In the genomic region with DNA sequence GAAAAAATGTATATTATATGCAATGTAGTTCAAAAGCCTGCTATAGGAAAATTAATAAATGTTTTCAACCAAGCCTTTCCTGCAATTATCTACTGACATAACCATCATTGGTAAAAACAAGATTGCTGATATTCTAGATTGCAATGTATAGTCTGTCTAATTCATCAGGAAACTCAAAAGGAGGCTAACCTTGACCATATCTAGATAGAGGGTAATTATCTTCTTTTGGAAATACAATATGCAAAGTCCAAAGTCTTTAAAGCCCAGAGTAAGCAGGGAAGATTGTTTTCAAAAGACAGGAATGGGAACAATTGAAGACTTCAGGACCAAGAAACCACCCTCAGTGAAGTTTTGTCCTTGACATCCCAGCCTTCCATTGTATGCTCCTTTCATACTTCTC, we compare ENCODE assay signal across 27 cellular contexts.
DNase-seq lines count a peak whose midpoint lies in the region; ATAC-seq, FAIRE-seq and TF ChIP-seq lines count a peak whose summit lies in the region.
"Had no signal": no experiment of that assay in that cellular context is flagged by ENCODE, and none has a peak within 500 bp of the region (broad histone marks: within the 10 kb centered on the region; RNA-seq: fewer than 3 reads in every experiment).

No MANE protein-coding gene starts in this region.

- DNase-seq in astrocyte (ENCODE audit: low read depth) (no peak), colonic mucosa (no peak), mucosa of descending colon (no peak), testis (no peak)
- no peak for DNase-seq in naive thymus-derived CD4-positive, alpha-beta T cell
- DNase-seq: 8988T; ACHN; BE2C; C1 segment of cervical spinal cord; CD4-positive, alpha-beta memory T cell; CD4-positive, CD25-positive, alpha-beta regulatory T cell; CD8-positive, alpha-beta memory T cell; COR-L47; DMS 273 treated with DMSO at 0.1 percent for 48 hours; DMS153; DMS53; DMS79; DND-41; EL; GDM1 had no signal

- intact Hi-C loops in colonic mucosa (cut with DNase I): no loop called here
- intact Hi-C loops in mucosa of descending colon (cut with DNase I, micrococcal nuclease): no loop called here
- intact Hi-C loops in testis (cut with DNase I; ENCODE audit: low total_unique reads): no loop called here
- intact Hi-C loops in naive thymus-derived CD4-positive, alpha-beta T cell (cut with micrococcal nuclease): no loop called here

- no peak overlapping the region for H3K4me3 ChIP-seq in astrocyte (ENCODE audit: insufficient read depth, low read depth, low read length)
- H3K4me3 ChIP-seq in colonic mucosa: no peak overlapping the region
- H3K4me3 ChIP-seq in mucosa of descending colon: no peak overlapping the region
- no peak overlapping the region for H3K4me3 ChIP-seq in testis
- H3K4me3 ChIP-seq in naive thymus-derived CD4-positive, alpha-beta T cell (ENCODE audit: low read length): no peak overlapping the region
- H3K4me3 ChIP-seq: BLaER1, GM12878 had no signal

- H3K4me2 ChIP-seq in astrocyte (ENCODE audit: low read length): no peak overlapping the region
- H3K4me2 ChIP-seq: BLaER1 had no signal

- H3K27me3 Mint-ChIP-seq in astrocyte (ENCODE audit: low read depth, unreplicated experiment): no peaks in the 10 kb centered on the region
- peaks cover 0 to 8% (median 0%) of the 10 kb centered on the region in 5 donors for H3K27me3 Mint-ChIP-seq in naive thymus-derived CD4-positive, alpha-beta T cell
- H3K27me3 Mint-ChIP-seq: CD4-positive, alpha-beta memory T cell; CD4-positive, CD25-positive, alpha-beta regulatory T cell had no signal

- ATAC-seq in mucosa of descending colon (peak; percentile 54), GM19351 (IDR thresholded peaks at IDR 0.05; ENCODE audit: unreplicated experiment) (no peak)
- no peak for ATAC-seq in naive thymus-derived CD4-positive, alpha-beta T cell
- ATAC-seq: GM12878 had no signal

- H3K27ac Mint-ChIP-seq in astrocyte (ENCODE audit: unreplicated experiment): no peak overlapping the region
- H3K27ac Mint-ChIP-seq in naive thymus-derived CD4-positive, alpha-beta T cell: no peak overlapping the region
- H3K27ac Mint-ChIP-seq: CD14-positive monocyte; CD4-positive, alpha-beta memory T cell; CD4-positive, CD25-positive, alpha-beta regulatory T cell; CD8-positive, alpha-beta memory T cell had no signal

- H3K27me3 ChIP-seq in astrocyte (ENCODE audit: insufficient read depth, low read length) (no peaks in the 10 kb centered on the region), colonic mucosa (no peaks in the 10 kb centered on the region), testis (no peaks in the 10 kb centered on the region)
- no peaks in the 10 kb centered on the region for H3K27me3 ChIP-seq in naive thymus-derived CD4-positive, alpha-beta T cell (ENCODE audit: control insufficient read depth in 2 of 2, insufficient read depth in 2 of 2, low read length in 2 of 2)
- H3K27me3 ChIP-seq: BE2C had no signal

- H3K9ac ChIP-seq in astrocyte (ENCODE audit: low read length): no peak overlapping the region
- H3K9ac ChIP-seq in colonic mucosa (ENCODE audit: low read depth in 2 of 2, low read length in 2 of 2): no peak overlapping the region
- H3K9ac ChIP-seq: BLaER1 had no signal

- H3K36me3 ChIP-seq in astrocyte (ENCODE audit: insufficient read depth, low read length): no peaks in the 10 kb centered on the region
- no peaks in the 10 kb centered on the region for H3K36me3 ChIP-seq in colonic mucosa
- H3K36me3 ChIP-seq in mucosa of descending colon (ENCODE audit: low read depth): no peaks in the 10 kb centered on the region
- H3K36me3 ChIP-seq in testis (ENCODE audit: low read depth, missing control alignments): no peaks in the 10 kb centered on the region
- H3K36me3 ChIP-seq in naive thymus-derived CD4-positive, alpha-beta T cell (ENCODE audit: control insufficient read depth in 2 of 3, insufficient read depth in 3 of 3, low read length in 3 of 3): no peaks in the 10 kb centered on the region
- H3K36me3 ChIP-seq: BE2C, BLaER1 had no signal

- H3K9me3 Mint-ChIP-seq in astrocyte (ENCODE audit: unreplicated experiment): no peaks in the 10 kb centered on the region
- peaks cover 0 to 7% (median 0%) of the 10 kb centered on the region in 11 donors for H3K9me3 Mint-ChIP-seq in naive thymus-derived CD4-positive, alpha-beta T cell

- TF ChIP-seq POLR2A in testis (IDR thresholded peaks at IDR 0.05): no peak

- no peaks in the 10 kb centered on the region for H3K9me3 ChIP-seq in astrocyte (ENCODE audit: insufficient read depth, low read depth, low read length)
- H3K9me3 ChIP-seq in colonic mucosa: no peaks in the 10 kb centered on the region
- H3K9me3 ChIP-seq in mucosa of descending colon: no peaks in the 10 kb centered on the region
- H3K9me3 ChIP-seq in testis: no peaks in the 10 kb centered on the region
- H3K9me3 ChIP-seq in naive thymus-derived CD4-positive, alpha-beta T cell (ENCODE audit: control insufficient read depth in 2 of 3, low read length in 3 of 3): no peaks in the 10 kb centered on the region
- H3K9me3 ChIP-seq: BE2C, BLaER1 had no signal

- no peak overlapping the region for H3K4me3 Mint-ChIP-seq in astrocyte (ENCODE audit: unreplicated experiment)
- no peak overlapping the region for H3K4me3 Mint-ChIP-seq in naive thymus-derived CD4-positive, alpha-beta T cell
- H3K4me3 Mint-ChIP-seq: CD14-positive monocyte; CD4-positive, alpha-beta memory T cell; CD4-positive, CD25-positive, alpha-beta regulatory T cell; CD8-positive, alpha-beta memory T cell had no signal

- no peaks in the 10 kb centered on the region for H3K4me1 ChIP-seq in astrocyte (ENCODE audit: insufficient read depth, low read length)
- H3K4me1 ChIP-seq in colonic mucosa: no peaks in the 10 kb centered on the region
- no peaks in the 10 kb centered on the region for H3K4me1 ChIP-seq in mucosa of descending colon (ENCODE audit: low read depth)
- H3K4me1 ChIP-seq in testis: no peaks in the 10 kb centered on the region
- no peaks in the 10 kb centered on the region for H3K4me1 ChIP-seq in naive thymus-derived CD4-positive, alpha-beta T cell (ENCODE audit: control insufficient read depth in 2 of 2, insufficient read depth in 2 of 2, low read length in 2 of 2)
- H3K4me1 ChIP-seq: BE2C, BLaER1 had no signal

- H3K36me3 Mint-ChIP-seq in astrocyte (ENCODE audit: low read depth, unreplicated experiment): no peaks in the 10 kb centered on the region
- H3K36me3 Mint-ChIP-seq in naive thymus-derived CD4-positive, alpha-beta T cell: no peaks in the 10 kb centered on the region
- H3K36me3 Mint-ChIP-seq: CD14-positive monocyte; CD4-positive, alpha-beta memory T cell; CD4-positive, CD25-positive, alpha-beta regulatory T cell; CD8-positive, alpha-beta memory T cell had no signal

- H2AFZ ChIP-seq in astrocyte (ENCODE audit: low read depth, low read length): no peak overlapping the region

- POLR2A ChIA-PET in naive thymus-derived CD4-positive, alpha-beta T cell (lab: Charles Lee): no interaction called here

- H3K79me2 ChIP-seq in astrocyte (ENCODE audit: insufficient read depth, low read length): no peaks in the 10 kb centered on the region

- FAIRE-seq in astrocyte (lab: Jason Lieb, UNC): peak; percentile 5
- FAIRE-seq: A204.1, GM12878, GM12892, GM18507 had no signal

- peaks cover 3% of the 10 kb centered on the region for H3K4me1 Mint-ChIP-seq in astrocyte (ENCODE audit: low read depth, unreplicated experiment)
- H3K4me1 Mint-ChIP-seq in naive thymus-derived CD4-positive, alpha-beta T cell: peaks cover 0 to 2% (median 0%) of the 10 kb centered on the region in 7 donors
- H3K4me1 Mint-ChIP-seq: CD14-positive monocyte; CD4-positive, alpha-beta memory T cell; CD4-positive, CD25-positive, alpha-beta regulatory T cell; CD8-positive, alpha-beta memory T cell had no signal

- TF ChIP-seq CTCF in astrocyte (IDR thresholded peaks at IDR 0.05; ENCODE audit: insufficient read depth, low read depth, low read length) (no peak), colonic mucosa (IDR thresholded peaks at IDR 0.05) (no peak), mucosa of descending colon (IDR thresholded peaks at IDR 0.05) (no peak), testis (IDR thresholded peaks at IDR 0.05) (no peak)

- no peaks in the 10 kb centered on the region for H4K20me1 ChIP-seq in astrocyte (ENCODE audit: insufficient read depth, low read length)
- H4K20me1 ChIP-seq: BLaER1 had no signal

- CTCF ChIA-PET in naive thymus-derived CD4-positive, alpha-beta T cell (lab: Charles Lee): no interaction called here

- H3K27ac ChIP-seq in astrocyte (ENCODE audit: low read depth, low read length) (no peak overlapping the region), colonic mucosa (peak overlapping the region; percentile 27), testis (no peak overlapping the region)
- H3K27ac ChIP-seq in naive thymus-derived CD4-positive, alpha-beta T cell (ENCODE audit: low read depth, low read length): no peak overlapping the region
- H3K27ac ChIP-seq: BLaER1 had no signal
